In genomic region chr5:106999506-106999905, GRCh38 we compare ENCODE assay signal across 2 cellular contexts.
A peak's percentile ranks its signal among the peaks of the same experiment; 100 is the strongest.
DNase-seq lines count a peak whose midpoint lies in the region; ATAC-seq and TF ChIP-seq lines count a peak whose summit lies in the region.
"Not testable (repeated sequence)": the region's sequence is repeated elsewhere in the genome, so short reads cannot be mapped to it uniquely, and the experiment has no call there.

No MANE protein-coding gene starts in this region.

- H3K4me3 ChIP-seq in PC-3 (ENCODE audit: low read length), result not testable (repeated sequence)

- not testable (repeated sequence) for H3F3A ChIP-seq in PC-3 (ENCODE audit: low read length, unreplicated experiment)

- H3K27me3 ChIP-seq in PC-3 (ENCODE audit: low read length), result not testable (repeated sequence)

- H3K9ac ChIP-seq in PC-3 (ENCODE audit: low read length), result not testable (repeated sequence)

- intact Hi-C loops in PC-3 (cut with micrococcal nuclease); posterior vena cava (cut with DNase I): not testable (repeated sequence)

- H4K20me1 ChIP-seq in PC-3 (ENCODE audit: low read length), result not testable (repeated sequence)

- DNase-seq in PC-3, result peak; percentile 0
- peak; percentile 70 for DNase-seq in posterior vena cava (ENCODE audit: low spot score)

- not testable (repeated sequence) for ATAC-seq in PC-3

- TF ChIP-seq CTCF in PC-3 (conservative IDR thresholded peaks at IDR 0.05; ENCODE audit: low read depth, low read length), result not testable (repeated sequence)

- H3K4me2 ChIP-seq in PC-3 (ENCODE audit: low read length), result not testable (repeated sequence)

- not testable (repeated sequence) for H3K79me2 ChIP-seq in PC-3 (ENCODE audit: low read length)

- POLR2A ChIA-PET in PC-3 (lab: Charles Lee; ENCODE audit: unreplicated experiment), result not testable (repeated sequence)

- H2AFZ ChIP-seq in PC-3 (ENCODE audit: low read length), result not testable (repeated sequence)

- H3K4me1 ChIP-seq in PC-3 (ENCODE audit: insufficient read depth, low read length), result not testable (repeated sequence)

- CTCF ChIA-PET in PC-3 (lab: Charles Lee), result not testable (repeated sequence)

- not testable (repeated sequence) for H3K9me2 ChIP-seq in PC-3 (replicated peaks; ENCODE audit: low read length)

- not testable (repeated sequence) for H3K27ac ChIP-seq in PC-3 (ENCODE audit: low read length)

- BruUV-seq in PC-3 (replicated peaks; lab: Mats Ljungman, UMichigan), result not testable (repeated sequence)

- not testable (repeated sequence) for H3K9me3 ChIP-seq in PC-3 (ENCODE audit: low read length)

- H3K36me3 ChIP-seq in PC-3 (ENCODE audit: low read depth, low read length), result not testable (repeated sequence)
